ENCODE assay signal across 1 cellular context in genomic region chr19:1753730-1754442, GRCh38.
TF ChIP-seq lines count a peak whose summit lies in the region.

No MANE protein-coding gene starts in this region.

TF ChIP-seq in GM23338, 12 proteins besides CTCF, POLR2A, EP300 and RAD21 (continued from another document):
- TF ChIP-seq, protein P1, sequence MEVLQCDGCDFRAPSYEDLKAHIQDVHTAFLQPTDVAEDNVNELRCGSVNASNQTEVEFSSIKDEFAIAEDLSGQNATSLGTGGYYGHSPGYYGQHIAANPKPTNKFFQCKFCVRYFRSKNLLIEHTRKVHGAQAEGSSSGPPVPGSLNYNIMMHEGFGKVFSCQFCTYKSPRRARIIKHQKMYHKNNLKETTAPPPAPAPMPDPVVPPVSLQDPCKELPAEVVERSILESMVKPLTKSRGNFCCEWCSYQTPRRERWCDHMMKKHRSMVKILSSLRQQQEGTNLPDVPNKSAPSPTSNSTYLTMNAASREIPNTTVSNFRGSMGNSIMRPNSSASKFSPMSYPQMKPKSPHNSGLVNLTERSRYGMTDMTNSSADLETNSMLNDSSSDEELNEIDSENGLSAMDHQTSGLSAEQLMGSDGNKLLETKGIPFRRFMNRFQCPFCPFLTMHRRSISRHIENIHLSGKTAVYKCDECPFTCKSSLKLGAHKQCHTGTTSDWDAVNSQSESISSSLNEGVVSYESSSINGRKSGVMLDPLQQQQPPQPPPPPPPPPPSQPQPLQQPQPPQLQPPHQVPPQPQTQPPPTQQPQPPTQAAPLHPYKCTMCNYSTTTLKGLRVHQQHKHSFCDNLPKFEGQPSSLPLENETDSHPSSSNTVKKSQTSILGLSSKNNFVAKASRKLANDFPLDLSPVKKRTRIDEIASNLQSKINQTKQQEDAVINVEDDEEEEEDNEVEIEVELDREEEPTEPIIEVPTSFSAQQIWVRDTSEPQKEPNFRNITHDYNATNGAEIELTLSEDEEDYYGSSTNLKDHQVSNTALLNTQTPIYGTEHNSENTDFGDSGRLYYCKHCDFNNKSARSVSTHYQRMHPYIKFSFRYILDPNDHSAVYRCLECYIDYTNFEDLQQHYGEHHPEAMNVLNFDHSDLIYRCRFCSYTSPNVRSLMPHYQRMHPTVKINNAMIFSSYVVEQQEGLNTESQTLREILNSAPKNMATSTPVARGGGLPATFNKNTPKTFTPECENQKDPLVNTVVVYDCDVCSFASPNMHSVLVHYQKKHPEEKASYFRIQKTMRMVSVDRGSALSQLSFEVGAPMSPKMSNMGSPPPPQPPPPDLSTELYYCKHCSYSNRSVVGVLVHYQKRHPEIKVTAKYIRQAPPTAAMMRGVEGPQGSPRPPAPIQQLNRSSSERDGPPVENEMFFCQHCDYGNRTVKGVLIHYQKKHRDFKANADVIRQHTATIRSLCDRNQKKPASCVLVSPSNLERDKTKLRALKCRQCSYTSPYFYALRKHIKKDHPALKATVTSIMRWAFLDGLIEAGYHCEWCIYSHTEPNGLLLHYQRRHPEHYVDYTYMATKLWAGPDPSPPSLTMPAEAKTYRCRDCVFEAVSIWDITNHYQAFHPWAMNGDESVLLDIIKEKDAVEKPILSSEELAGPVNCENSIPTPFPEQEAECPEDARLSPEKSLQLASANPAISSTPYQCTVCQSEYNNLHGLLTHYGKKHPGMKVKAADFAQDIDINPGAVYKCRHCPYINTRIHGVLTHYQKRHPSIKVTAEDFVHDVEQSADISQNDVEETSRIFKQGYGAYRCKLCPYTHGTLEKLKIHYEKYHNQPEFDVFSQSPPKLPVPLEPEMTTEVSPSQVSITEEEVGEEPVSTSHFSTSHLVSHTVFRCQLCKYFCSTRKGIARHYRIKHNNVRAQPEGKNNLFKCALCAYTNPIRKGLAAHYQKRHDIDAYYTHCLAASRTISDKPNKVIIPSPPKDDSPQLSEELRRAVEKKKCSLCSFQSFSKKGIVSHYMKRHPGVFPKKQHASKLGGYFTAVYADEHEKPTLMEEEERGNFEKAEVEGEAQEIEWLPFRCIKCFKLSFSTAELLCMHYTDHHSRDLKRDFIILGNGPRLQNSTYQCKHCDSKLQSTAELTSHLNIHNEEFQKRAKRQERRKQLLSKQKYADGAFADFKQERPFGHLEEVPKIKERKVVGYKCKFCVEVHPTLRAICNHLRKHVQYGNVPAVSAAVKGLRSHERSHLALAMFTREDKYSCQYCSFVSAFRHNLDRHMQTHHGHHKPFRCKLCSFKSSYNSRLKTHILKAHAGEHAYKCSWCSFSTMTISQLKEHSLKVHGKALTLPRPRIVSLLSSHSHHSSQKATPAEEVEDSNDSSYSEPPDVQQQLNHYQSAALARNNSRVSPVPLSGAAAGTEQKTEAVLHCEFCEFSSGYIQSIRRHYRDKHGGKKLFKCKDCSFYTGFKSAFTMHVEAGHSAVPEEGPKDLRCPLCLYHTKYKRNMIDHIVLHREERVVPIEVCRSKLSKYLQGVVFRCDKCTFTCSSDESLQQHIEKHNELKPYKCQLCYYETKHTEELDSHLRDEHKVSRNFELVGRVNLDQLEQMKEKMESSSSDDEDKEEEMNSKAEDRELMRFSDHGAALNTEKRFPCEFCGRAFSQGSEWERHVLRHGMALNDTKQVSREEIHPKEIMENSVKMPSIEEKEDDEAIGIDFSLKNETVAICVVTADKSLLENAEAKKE (CRISPR knock-in tag; IDR thresholded peaks at IDR 0.05) = no peak
- no peak for TF ChIP-seq ZNF114 (CRISPR knock-in tag; IDR thresholded peaks at IDR 0.05)
- TF ChIP-seq REST (IDR thresholded peaks at IDR 0.05; ENCODE audit: unreplicated experiment) = no peak
